Comparison of ENCODE assay signal across 18 cellular contexts in genomic region chr16:85237817-85238216, GRCh38.
DNase-seq lines count a peak whose midpoint lies in the region; ATAC-seq and TF ChIP-seq lines count a peak whose summit lies in the region.
"Had no signal": no experiment of that assay in that cellular context is flagged by ENCODE, and none has a peak within 500 bp of the region (broad histone marks: within the 10 kb centered on the region; RNA-seq: fewer than 3 reads in every experiment).

No MANE protein-coding gene starts in this region.

- no peak overlapping the region for H3K4ac ChIP-seq in mesendoderm (ENCODE audit: low read depth, low read length)

- no peak overlapping the region for H2AFZ ChIP-seq in HCT116 (ENCODE audit: low read depth, low read length, poor library complexity, severe bottlenecking)

- H3K4me3 ChIP-seq in HCT116 (replicated peaks in 1 of 2; ENCODE audit: low read depth in 1 of 2, low read length in 2 of 2) (no peak overlapping the region), mesendoderm (ENCODE audit: low read length) (no peak overlapping the region), tibial artery (no peak overlapping the region)
- H3K4me3 ChIP-seq: suprapubic skin had no signal

- RAD21 ChIA-PET in HCT116 (lab: Charles Lee; ENCODE audit: low non-redundant PET in 1 of 2, low total read pairs in 2 of 2, uncharacterized antibody in 2 of 2, unreplicated experiment in 2 of 2): no interaction called here

- H4K8ac ChIP-seq in mesendoderm (ENCODE audit: low read depth, low read length): no peak overlapping the region

- no peak overlapping the region for H4K5ac ChIP-seq in mesendoderm (ENCODE audit: low read length)

- CTCF ChIA-PET in HCT116 (lab: Charles Lee) (no interaction called here), MCF 10A (lab: Yijun Ruan, JAX) (interaction anchor here (1.2 kb wide), 1 partner anchor 15 kb away, joined by 6 read pairs; no protein-coding TSS in a partner anchor)

- no peak overlapping the region for H2AK5ac ChIP-seq in mesendoderm (ENCODE audit: low read length)

- TF ChIP-seq RAD21 in HCT116 (IDR thresholded peaks at IDR 0.05; ENCODE audit: low read depth): no peak

- no CpG with 5 or more reads among the region's 6 CpGs for WGBS in mesendoderm (ENCODE audit: extremely low coverage, insufficient coverage, low lambda C conversion rate)

- no peak overlapping the region for H3K27ac ChIP-seq in HCT116 (ENCODE audit: low read depth, low read length)
- no peak overlapping the region for H3K27ac ChIP-seq in mesendoderm (ENCODE audit: low read depth, low read length)
- H3K27ac ChIP-seq in tibial artery: peak overlapping the region; percentile 41 to 46
- H3K27ac ChIP-seq: RWPE1, suprapubic skin had no signal

- H3K27me3 ChIP-seq in HCT116 (ENCODE audit: insufficient read depth, low read length): no peaks in the 10 kb centered on the region
- no peaks in the 10 kb centered on the region for H3K27me3 ChIP-seq in mesendoderm (ENCODE audit: insufficient read depth, low read length, poor library complexity)
- no peaks in the 10 kb centered on the region for H3K27me3 ChIP-seq in tibial artery

- H3K27ac Mint-ChIP-seq in chondrocyte (ENCODE audit: unreplicated experiment) (peak overlapping the region; percentile 39), MCF 10A (ENCODE audit: low read depth, unreplicated experiment) (no peak overlapping the region)
- no peak overlapping the region for H3K27ac Mint-ChIP-seq in effector memory CD8-positive, alpha-beta T cell
- H3K27ac Mint-ChIP-seq: activated CD4-positive, alpha-beta memory T cell treated with anti-CD3 and anti-CD28 coated beads for 36 hours had no signal

- H3K36me3 ChIP-seq in HCT116 (ENCODE audit: control insufficient read depth in 1 of 2, insufficient read depth in 2 of 2, low read length in 2 of 2) (no peaks in the 10 kb centered on the region), mesendoderm (ENCODE audit: control insufficient read depth, insufficient read depth, low read length) (no peaks in the 10 kb centered on the region), tibial artery (no peaks in the 10 kb centered on the region)
- H3K36me3 ChIP-seq: suprapubic skin had no signal

- H4K20me1 ChIP-seq in HCT116 (ENCODE audit: insufficient read depth): no peaks in the 10 kb centered on the region

- H3K79me2 ChIP-seq in HCT116 (ENCODE audit: insufficient read depth, low read length) (peaks cover 4% of the 10 kb centered on the region; the same call in 1 of the 2 replicates), mesendoderm (ENCODE audit: control insufficient read depth, insufficient read depth, low read length) (peaks cover 2% of the 10 kb centered on the region)

- POLR2A ChIA-PET in HCT116 (lab: Charles Lee): interaction anchor here (0.7 kb wide), 1 partner anchor 312 kb away, joined by 3 read pairs; no protein-coding TSS in a partner anchor
- POLR2A ChIA-PET in MCF 10A (lab: Yijun Ruan, JAX): no interaction called here

- H3K9ac ChIP-seq in HCT116 (ENCODE audit: low read length) (no peak overlapping the region), mesendoderm (ENCODE audit: low read length) (peak overlapping the region; percentile 59)
- H3K9ac ChIP-seq: SK-N-SH had no signal

- no TSS peak for BruUV-seq in HCT116 (replicated peaks; lab: Mats Ljungman, UMichigan)
- no TSS peak for BruUV-seq in MCF 10A (replicated peaks; lab: Mats Ljungman, UMichigan)

- DNase-seq in HCT116 (ENCODE audit: low read depth, low spot score) (no peak), chondrocyte (ENCODE audit: low spot score) (no peak), mesendoderm (no peak), tibial artery (no peak), inferior parietal cortex (ENCODE audit: extremely low spot score) (no peak), MCF 10A (ENCODE audit: unreplicated experiment) (no peak), NCI-H69 (lab: John Stamatoyannopoulos, UW) (no peak)
- DNase-seq in effector memory CD8-positive, alpha-beta T cell: no peak
- DNase-seq: activated CD4-positive, alpha-beta memory T cell treated with anti-CD3 and anti-CD28 coated beads for 36 hours; activated gamma-delta T cell treated with Interleukin-2 at 50 U/mL for 16 hours; activated T-cell treated with anti-CD3 and anti-CD28 coated beads for 4 hours; amniotic stem cell; central memory CD4-positive, alpha-beta T cell; NCI-H524 had no signal

- H3K36me3 Mint-ChIP-seq in chondrocyte (ENCODE audit: low read depth) (no peaks in the 10 kb centered on the region), MCF 10A (ENCODE audit: insufficient read depth, unreplicated experiment) (no peaks in the 10 kb centered on the region)
- no peaks in the 10 kb centered on the region for H3K36me3 Mint-ChIP-seq in effector memory CD8-positive, alpha-beta T cell (ENCODE audit: insufficient read depth)
- H3K36me3 Mint-ChIP-seq: activated CD4-positive, alpha-beta memory T cell treated with anti-CD3 and anti-CD28 coated beads for 36 hours had no signal

- H3K27me3 Mint-ChIP-seq in chondrocyte (ENCODE audit: low read depth): no peaks in the 10 kb centered on the region
- H3K27me3 Mint-ChIP-seq in MCF 10A (ENCODE audit: insufficient read depth, unreplicated experiment): no peaks in the 10 kb centered on the region
- peaks cover 34 to 80% of the 10 kb centered on the region in 2 donors for H3K27me3 Mint-ChIP-seq in effector memory CD8-positive, alpha-beta T cell

- peak overlapping the region; percentile 19 for H3K56ac ChIP-seq in mesendoderm (ENCODE audit: low read length)

- TF ChIP-seq POLR2A in HCT116 (IDR thresholded peaks at IDR 0.05; ENCODE audit: borderline replicate concordance, extremely low read depth, insufficient read depth, insufficient read length): no peak

- H3K9me3 Mint-ChIP-seq in chondrocyte (ENCODE audit: low read depth) (no peaks in the 10 kb centered on the region), MCF 10A (ENCODE audit: unreplicated experiment) (no peaks in the 10 kb centered on the region)
- no peaks in the 10 kb centered on the region for H3K9me3 Mint-ChIP-seq in effector memory CD8-positive, alpha-beta T cell
- H3K9me3 Mint-ChIP-seq: activated CD4-positive, alpha-beta memory T cell treated with anti-CD3 and anti-CD28 coated beads for 36 hours had no signal

- intact Hi-C loops in HCT116 (cut with micrococcal nuclease) (loop anchor here (5.0 to 10.0 kb wide), 2 partner anchors 66 to 303 kb away; no protein-coding TSS in a partner anchor), tibial artery (cut with DNase I; ENCODE audit: low total_unique reads) (no loop called here), MCF 10A (cut with micrococcal nuclease) (no loop called here)

- H3K4me1 Mint-ChIP-seq in chondrocyte (ENCODE audit: low read depth): peaks cover 44% of the 10 kb centered on the region
- H3K4me1 Mint-ChIP-seq in MCF 10A (ENCODE audit: insufficient read depth, unreplicated experiment): no peaks in the 10 kb centered on the region
- peaks cover 0 to 4% of the 10 kb centered on the region in 2 donors for H3K4me1 Mint-ChIP-seq in effector memory CD8-positive, alpha-beta T cell (ENCODE audit: low read depth in 2 of 2)

- no peaks in the 10 kb centered on the region for H3K9me2 ChIP-seq in HCT116 (ENCODE audit: insufficient read depth)
- H3K9me2 ChIP-seq: SK-N-SH had no signal

- H3K9me3 ChIP-seq in HCT116 (ENCODE audit: control insufficient read depth in 1 of 2, insufficient read depth in 1 of 2, low read depth in 1 of 2, low read length in 2 of 2) (no peaks in the 10 kb centered on the region), tibial artery (no peaks in the 10 kb centered on the region)
- H3K9me3 ChIP-seq: Caco-2, SK-N-SH, suprapubic skin had no signal

- H3K23ac ChIP-seq in mesendoderm (ENCODE audit: low read length): no peak overlapping the region

- no peak overlapping the region for H3K4me3 Mint-ChIP-seq in chondrocyte (ENCODE audit: unreplicated experiment)
- H3K4me3 Mint-ChIP-seq in MCF 10A (ENCODE audit: unreplicated experiment): no peak overlapping the region
- no peak overlapping the region for H3K4me3 Mint-ChIP-seq in effector memory CD8-positive, alpha-beta T cell
- H3K4me3 Mint-ChIP-seq: activated CD4-positive, alpha-beta memory T cell treated with anti-CD3 and anti-CD28 coated beads for 36 hours had no signal

- no peak overlapping the region for H2BK15ac ChIP-seq in mesendoderm (replicated peaks; ENCODE audit: low read depth)

- H3K18ac ChIP-seq in mesendoderm (ENCODE audit: low read length): no peak overlapping the region

- no peak overlapping the region for H2BK120ac ChIP-seq in mesendoderm (ENCODE audit: low read depth, low read length)

- no peak for ATAC-seq in HCT116
- no peak for ATAC-seq in effector memory CD8-positive, alpha-beta T cell (replicated peaks)

- H3K4me2 ChIP-seq in HCT116 (ENCODE audit: low read length) (peak overlapping the region; percentile 10; the same call in 1 of the 2 replicates), mesendoderm (ENCODE audit: low read length) (no peak overlapping the region)

- TF ChIP-seq CTCF in HCT116 (IDR thresholded peaks at IDR 0.05 in 2 of 3, conservative IDR thresholded peaks at IDR 0.05 in 1 of 3; ENCODE audit: borderline replicate concordance in 1 of 3, insufficient read depth in 1 of 3, low read depth in 2 of 3, low read length in 2 of 3) (no peak), chondrocyte (IDR thresholded peaks at IDR 0.05) (no peak), tibial artery (IDR thresholded peaks at IDR 0.05) (no peak), MCF 10A (IDR thresholded peaks at IDR 0.05; ENCODE audit: unreplicated experiment) (no peak)

- H3K79me1 ChIP-seq in mesendoderm (ENCODE audit: low read length): peaks cover 9% of the 10 kb centered on the region

- no peak overlapping the region for H2BK5ac ChIP-seq in mesendoderm (ENCODE audit: low read length)

- peaks cover 47 to 77% of the 10 kb centered on the region in 2 experiments for H3K4me1 ChIP-seq in HCT116 (ENCODE audit: control insufficient read depth in 1 of 2, insufficient read depth in 2 of 2, low read length in 2 of 2)
- H3K4me1 ChIP-seq in mesendoderm (ENCODE audit: control insufficient read depth, low read depth, low read length): peaks cover 8% of the 10 kb centered on the region
- H3K4me1 ChIP-seq in tibial artery: peaks cover 7 to 61% (median 49%) of the 10 kb centered on the region in 4 donors

TF ChIP-seq in HCT116, 20 proteins besides CTCF, POLR2A, EP300 and RAD21 (continues in another document):
- TF ChIP-seq YY1 (IDR thresholded peaks at IDR 0.05; ENCODE audit: extremely low read depth, insufficient replicate concordance, low read depth, low read length) (no peak), POLR2AphosphoS5 (IDR thresholded peaks at IDR 0.05; ENCODE audit: low read depth, low read length) (no peak), MAX (IDR thresholded peaks at IDR 0.05) (no peak), CEBPB (IDR thresholded peaks at IDR 0.05; ENCODE audit: low read depth) (no peak), ATF3 (IDR thresholded peaks at IDR 0.05) (no peak), SRF (IDR thresholded peaks at IDR 0.05; ENCODE audit: low read depth) (no peak), ZNF274 (IDR thresholded peaks at IDR 0.05; ENCODE audit: low read depth, low read length) (no peak)

Comparison
In these comparisons a context has a peak if more than half of its experiments do, and no peak if none do; other contexts are left out.
1. H3K27ac ChIP-seq: peak in tibial artery (2 of 2); none in HCT116 (single experiment) and mesendoderm (single experiment).